In genomic region chr2:169609264-169609663, GRCh38 we compare ENCODE assay signal across 23 cellular contexts.
"Had no signal": no experiment of that assay in that cellular context is flagged by ENCODE, and none has a peak within 500 bp of the region (broad histone marks: within the 10 kb centered on the region; RNA-seq: fewer than 3 reads in every experiment).

No MANE protein-coding gene starts in this region.

- H3K27me3 ChIP-seq: colonic mucosa, right atrium auricular region, suprapubic skin, transverse colon, upper lobe of right lung, uterus had no signal

- H3K4me3 Mint-ChIP-seq: dendritic cell treated with granulocyte-macrophage colony-stimulating factor and Interleukin-4, amounts not matched to agents 40 ng/mL and 50 ng/mL, for 4 days; immature natural killer cell; natural killer cell; stimulated activated memory B cell treated with anti-CD40 and anti-IgM and Interleukin-4, amounts not matched to agents 10 μg/mL and 1 μg/mL and 100 μg/mL, for 72 hours had no signal

- FAIRE-seq: frontal cortex had no signal

- H3K4me3 ChIP-seq: colonic mucosa, lower lobe of right lung, right atrium auricular region, suprapubic skin, transverse colon, upper lobe of right lung, uterus had no signal

- ATAC-seq: left colon; left ventricle myocardium superior; lower lobe of right lung; natural killer cell; sciatic nerve; stimulated activated memory B cell treated with anti-CD40 and anti-IgM and Interleukin-4, amounts not matched to agents 10 μg/mL and 1 μg/mL and 100 μg/mL, for 72 hours; stimulated activated naive CD8-positive, alpha-beta T cell treated with anti-CD3 and anti-CD28 coated beads, Interleukin-15, Interleukin-2, amounts not matched to agents 100 U/mL and 50 U/mL, for 24 hours; upper lobe of right lung had no signal

- H3K27ac Mint-ChIP-seq: dendritic cell treated with granulocyte-macrophage colony-stimulating factor and Interleukin-4, amounts not matched to agents 40 ng/mL and 50 ng/mL, for 4 days; natural killer cell; progenitor cell of endocrine pancreas; stimulated activated memory B cell treated with anti-CD40 and anti-IgM and Interleukin-4, amounts not matched to agents 10 μg/mL and 1 μg/mL and 100 μg/mL, for 72 hours had no signal

- H3K9me3 Mint-ChIP-seq: dendritic cell treated with granulocyte-macrophage colony-stimulating factor and Interleukin-4, amounts not matched to agents 40 ng/mL and 50 ng/mL, for 4 days; immature natural killer cell; natural killer cell had no signal

- DNase-seq: colonic mucosa; hypothalamus; immature natural killer cell; islet precursor cell; kidney glomerular epithelial cell; left colon; left ventricle myocardium superior; lower lobe of right lung; natural killer cell; stimulated activated CD4-positive, alpha-beta T cell treated with anti-CD3 and anti-CD28 coated beads, Interleukin-2, amount 100 ng/mL, for 24 hours; stimulated activated CD4-positive, alpha-beta T cell treated with anti-CD3 and anti-CD28 coated beads, Interleukin-4, amount 100 ng/mL, for 24 hours; stimulated activated naive CD8-positive, alpha-beta T cell treated with anti-CD3 and anti-CD28 coated beads, Interleukin-15, Interleukin-2, amounts not matched to agents 100 U/mL and 50 U/mL, for 24 hours; transverse colon; upper lobe of right lung; uterus had no signal

- H3K27me3 Mint-ChIP-seq: dendritic cell treated with granulocyte-macrophage colony-stimulating factor and Interleukin-4, amounts not matched to agents 40 ng/mL and 50 ng/mL, for 4 days; progenitor cell of endocrine pancreas; stimulated activated memory B cell treated with anti-CD40 and anti-IgM and Interleukin-4, amounts not matched to agents 10 μg/mL and 1 μg/mL and 100 μg/mL, for 72 hours had no signal

- H2AFZ ChIP-seq: parathyroid adenoma had no signal

- H3K4me1 ChIP-seq: colonic mucosa, lower lobe of right lung, parathyroid adenoma, right atrium auricular region, suprapubic skin, transverse colon, upper lobe of right lung, uterus had no signal

- H3K9me3 ChIP-seq: colonic mucosa, lower lobe of right lung, right atrium auricular region, suprapubic skin, transverse colon, upper lobe of right lung, uterus had no signal

- H3K36me3 ChIP-seq: uterus had no signal

- H3K4me1 Mint-ChIP-seq: stimulated activated memory B cell treated with anti-CD40 and anti-IgM and Interleukin-4, amounts not matched to agents 10 μg/mL and 1 μg/mL and 100 μg/mL, for 72 hours had no signal

- H3K27ac ChIP-seq: colonic mucosa, lower lobe of right lung, parathyroid adenoma, right atrium auricular region, suprapubic skin, transverse colon, upper lobe of right lung, uterus had no signal

- H3K9ac ChIP-seq: parathyroid adenoma had no signal
